ENCODE assay signal across 12 cellular contexts in genomic region chr2:227370791-227371312, GRCh38. TPM values are rescaled to one million over a fixed set of nuclear protein-coding genes. Genes with fewer than 3 reads are reported as not detected.
DNase-seq lines count a peak whose midpoint lies in the region; ATAC-seq and TF ChIP-seq lines count a peak whose summit lies in the region.
"Had no signal": no experiment of that assay in that cellular context is flagged by ENCODE, and none has a peak within 500 bp of the region (broad histone marks: within the 10 kb centered on the region; RNA-seq: fewer than 3 reads in every experiment).

No MANE protein-coding gene starts in this region.

- H3K9ac ChIP-seq in mesendoderm (ENCODE audit: low read length), result no peak overlapping the region
- no peak overlapping the region for H3K9ac ChIP-seq in Karpas-422 (ENCODE audit: low read length)

- intact Hi-C loops in adrenal gland (cut with DNase I) (no loop called here), transverse colon (cut with DNase I; ENCODE audit: low total_unique reads) (no loop called here)

- no peak overlapping the region for H2BK120ac ChIP-seq in mesendoderm (ENCODE audit: low read depth, low read length)

- H3K9me3 ChIP-seq in adrenal gland (replicated peaks in 1 of 3), result no peaks in the 10 kb centered on the region
- no peaks in the 10 kb centered on the region for H3K9me3 ChIP-seq in transverse colon
- no peaks in the 10 kb centered on the region for H3K9me3 ChIP-seq in Karpas-422 (ENCODE audit: low read length)
- H3K9me3 ChIP-seq: psoas muscle had no signal

- H3K4me1 ChIP-seq in adrenal gland (replicated peaks in 1 of 2), result peaks cover 4 to 18% of the 10 kb centered on the region in 2 donors
- no peaks in the 10 kb centered on the region for H3K4me1 ChIP-seq in mesendoderm (ENCODE audit: control insufficient read depth, low read depth, low read length)
- no peaks in the 10 kb centered on the region for H3K4me1 ChIP-seq in transverse colon
- no peaks in the 10 kb centered on the region for H3K4me1 ChIP-seq in Karpas-422 (ENCODE audit: low read length)
- H3K4me1 ChIP-seq: psoas muscle had no signal

- H3K4me2 ChIP-seq in mesendoderm (ENCODE audit: low read length), result no peak overlapping the region
- no peak overlapping the region for H3K4me2 ChIP-seq in Karpas-422 (ENCODE audit: low read depth, low read length, poor library complexity, severe bottlenecking)

- no peak overlapping the region for H2AFZ ChIP-seq in Karpas-422 (ENCODE audit: low read length)

- WGBS in adrenal gland, 4 donors, result 12 to 21% (median 19%) methylated on average over 9 of the region's 9 CpGs
- no CpG with 5 or more reads among the region's 9 CpGs for WGBS in mesendoderm (ENCODE audit: extremely low coverage, insufficient coverage, low lambda C conversion rate)
- 73 to 83% methylated on average over 4 to 9 of the region's 9 CpGs for WGBS in transverse colon (ENCODE audit: low coverage in 1 of 2), 2 donors

- no peaks in the 10 kb centered on the region for H3K9me2 ChIP-seq in Karpas-422 (replicated peaks; ENCODE audit: insufficient read depth, low read length)

- no peak overlapping the region for H3K18ac ChIP-seq in mesendoderm (ENCODE audit: low read length)

- no peak for TF ChIP-seq EP300 in transverse colon (IDR thresholded peaks at IDR 0.05; ENCODE audit: low read depth)

- H3K4ac ChIP-seq in mesendoderm (ENCODE audit: low read depth, low read length), result no peak overlapping the region

- H3K23ac ChIP-seq in mesendoderm (ENCODE audit: low read length), result no peak overlapping the region

- no peak overlapping the region for H2BK5ac ChIP-seq in mesendoderm (ENCODE audit: low read length)

- H3K27ac ChIP-seq in adrenal gland, result peak overlapping the region in 3 of 5 donors; percentile 12 to 78 (median 69)
- no peak overlapping the region for H3K27ac ChIP-seq in mesendoderm (ENCODE audit: low read depth, low read length)
- no peak overlapping the region for H3K27ac ChIP-seq in transverse colon
- H3K27ac ChIP-seq in Karpas-422 (ENCODE audit: low read length), result no peak overlapping the region
- H3K27ac ChIP-seq: psoas muscle had no signal

- TF ChIP-seq CTCF in adrenal gland (IDR thresholded peaks at IDR 0.05) (peak in 1 of 6 experiments; percentile 16), transverse colon (IDR thresholded peaks at IDR 0.05) (no peak)

- H3K4me3 ChIP-seq in adrenal gland (no peak overlapping the region), mesendoderm (ENCODE audit: low read length) (no peak overlapping the region), transverse colon (no peak overlapping the region), Karpas-422 (ENCODE audit: low read length) (no peak overlapping the region)
- H3K4me3 ChIP-seq: K562, psoas muscle had no signal

- no peak for TF ChIP-seq POLR2A in adrenal gland (IDR thresholded peaks at IDR 0.05)
- no peak for TF ChIP-seq POLR2A in transverse colon (IDR thresholded peaks at IDR 0.05)

- H4K20me1 ChIP-seq in Karpas-422 (ENCODE audit: insufficient read depth, low read depth, low read length), result no peaks in the 10 kb centered on the region

- H4K5ac ChIP-seq in mesendoderm (ENCODE audit: low read length), result no peak overlapping the region

- DNase-seq in stimulated activated CD4-positive, alpha-beta T cell treated with anti-CD3 and anti-CD28 coated beads, Interleukin-1b, Interleukin-23, amount 100 ng/mL, for 48 hours, result peak; percentile 47
- DNase-seq in stimulated activated CD4-positive, alpha-beta T cell treated with anti-CD3 and anti-CD28 coated beads, Interleukin-12 subunit alpha, Interleukin-12 subunit beta, amount 100 ng/mL, for 4 hours, result no peak
- DNase-seq in adrenal gland (peak; percentile 36 to 81 (median 72)), hepatic stellate cell (ENCODE audit: low spot score) (peak; percentile 38), mesendoderm (no peak), transverse colon (no peak), Karpas-422 (no peak)
- DNase-seq: central memory CD4-positive, alpha-beta T cell; psoas muscle; stimulated activated naive CD4-positive, alpha-beta T cell had no signal

- H2BK15ac ChIP-seq in mesendoderm (replicated peaks; ENCODE audit: low read depth), result no peak overlapping the region

- H3K56ac ChIP-seq in mesendoderm (ENCODE audit: low read length), result no peak overlapping the region

- H2AK5ac ChIP-seq in mesendoderm (ENCODE audit: low read length), result no peak overlapping the region

- ATAC-seq in HG03045 (IDR thresholded peaks at IDR 0.05; ENCODE audit: unreplicated experiment), result no peak
- ATAC-seq: K562 had no signal

- H3K27me3 ChIP-seq in adrenal gland (no peaks in the 10 kb centered on the region), mesendoderm (ENCODE audit: insufficient read depth, low read length, poor library complexity) (no peaks in the 10 kb centered on the region), transverse colon (no peaks in the 10 kb centered on the region), Karpas-422 (ENCODE audit: low read length) (no peaks in the 10 kb centered on the region)

- H4K8ac ChIP-seq in mesendoderm (ENCODE audit: low read depth, low read length), result no peak overlapping the region

- in situ Hi-C loops in transverse colon (cut with MboI; ENCODE audit: low pct_ligation_motif_present in 1 of 4, low pct_unique_long_range_greater_than_20kb in 1 of 4, low sequenced_read_pairs in 3 of 4), result no loop called here

- H3K79me1 ChIP-seq in mesendoderm (ENCODE audit: low read length), result no peaks in the 10 kb centered on the region

- H3K79me2 ChIP-seq in mesendoderm (ENCODE audit: control insufficient read depth, insufficient read depth, low read length), result no peaks in the 10 kb centered on the region
- no peaks in the 10 kb centered on the region for H3K79me2 ChIP-seq in Karpas-422 (ENCODE audit: low read length)

- H3K36me3 ChIP-seq in adrenal gland (replicated peaks in 1 of 2), result no peaks in the 10 kb centered on the region
- H3K36me3 ChIP-seq in mesendoderm (ENCODE audit: control insufficient read depth, insufficient read depth, low read length), result no peaks in the 10 kb centered on the region
- H3K36me3 ChIP-seq in transverse colon, result no peaks in the 10 kb centered on the region
- H3K36me3 ChIP-seq in Karpas-422 (ENCODE audit: insufficient read depth, low read length), result no peaks in the 10 kb centered on the region

RNA-seq across cellular contexts. Expression of gene TM4SF20, which starts 8.3 kb away (rescaled TPM):
- under 1 TPM in 1 of 8 donors, not detected in 7; 0.14 TPM for total RNA-seq in adrenal gland
- polyA plus RNA-seq in adrenal gland, result not detected
- polyA plus RNA-seq in mesendoderm (2013, experiment 1 of 2), result not detected
- polyA plus RNA-seq in mesendoderm (2013, experiment 2 of 2), result not detected
- 10 to 100 TPM in 1 of 4 donors, 1 to 10 TPM in 1, under 1 TPM in 2; 0.40 to 10.2 (median 1.1) TPM for total RNA-seq in transverse colon
- not detected in 2 replicates for total RNA-seq in Karpas-422 (2014; rRNA removed; shearing (Covaris generic); ENCODE audit: low replicate concordance)
- total RNA-seq: K562, psoas muscle had no signal
- polyA plus RNA-seq: K562 had no signal

RNA-seq across cellular contexts. Expression of gene SCYGR1, which starts 16.9 kb away (rescaled TPM):
- total RNA-seq in adrenal gland, result not detected
- not detected for polyA plus RNA-seq in adrenal gland
- not detected for polyA plus RNA-seq in mesendoderm (2013, experiment 1 of 2)
- polyA plus RNA-seq in mesendoderm (2013, experiment 2 of 2), result not detected
- not detected for total RNA-seq in transverse colon
- not detected in 2 replicates for total RNA-seq in Karpas-422 (2014; rRNA removed; shearing (Covaris generic); ENCODE audit: low replicate concordance)
- total RNA-seq: K562, psoas muscle had no signal
- polyA plus RNA-seq: K562, psoas muscle had no signal

RNA-seq across cellular contexts. Expression of gene MFF, which starts 45.8 kb away (rescaled TPM):
- 100 to 1,000 TPM in 4 of 8 donors, 10 to 100 TPM in 4; 58.0 to 128 (median 103) TPM for total RNA-seq in adrenal gland
- 100 to 1,000 TPM in 2 of 3 donors, 10 to 100 TPM in 1; 97.1 to 113 (median 103) TPM for polyA plus RNA-seq in adrenal gland
- polyA plus RNA-seq in mesendoderm (2013, experiment 1 of 2), result 86.7 TPM
- 88.9 TPM for polyA plus RNA-seq in mesendoderm (2013, experiment 2 of 2)
- 100 to 1,000 TPM in 2 of 4 donors, 10 to 100 TPM in 2; 22.3 to 127 (median 103) TPM for total RNA-seq in transverse colon
- total RNA-seq in Karpas-422 (2014; rRNA removed; shearing (Covaris generic); ENCODE audit: low replicate concordance), result 144 and 198 TPM in 2 replicates

Comparison
In these comparisons a context has a peak if more than half of its experiments do, and no peak if none do; other contexts are left out.
1. DNase-seq: peak in stimulated activated CD4-positive, alpha-beta T cell treated with anti-CD3 and anti-CD28 coated beads, Interleukin-1b, Interleukin-23, amount 100 ng/mL, for 48 hours (single experiment), adrenal gland (7 of 7) and hepatic stellate cell (single experiment); none in stimulated activated CD4-positive, alpha-beta T cell treated with anti-CD3 and anti-CD28 coated beads, Interleukin-12 subunit alpha, Interleukin-12 subunit beta, amount 100 ng/mL, for 4 hours (single experiment), mesendoderm (single experiment), transverse colon (single experiment) and Karpas-422 (single experiment).
2. H3K27ac ChIP-seq: peak in adrenal gland (3 of 5); none in mesendoderm (single experiment), transverse colon (0 of 4) and Karpas-422 (single experiment).